11 cellular contexts compared by ENCODE assay signal in the genomic region with DNA sequence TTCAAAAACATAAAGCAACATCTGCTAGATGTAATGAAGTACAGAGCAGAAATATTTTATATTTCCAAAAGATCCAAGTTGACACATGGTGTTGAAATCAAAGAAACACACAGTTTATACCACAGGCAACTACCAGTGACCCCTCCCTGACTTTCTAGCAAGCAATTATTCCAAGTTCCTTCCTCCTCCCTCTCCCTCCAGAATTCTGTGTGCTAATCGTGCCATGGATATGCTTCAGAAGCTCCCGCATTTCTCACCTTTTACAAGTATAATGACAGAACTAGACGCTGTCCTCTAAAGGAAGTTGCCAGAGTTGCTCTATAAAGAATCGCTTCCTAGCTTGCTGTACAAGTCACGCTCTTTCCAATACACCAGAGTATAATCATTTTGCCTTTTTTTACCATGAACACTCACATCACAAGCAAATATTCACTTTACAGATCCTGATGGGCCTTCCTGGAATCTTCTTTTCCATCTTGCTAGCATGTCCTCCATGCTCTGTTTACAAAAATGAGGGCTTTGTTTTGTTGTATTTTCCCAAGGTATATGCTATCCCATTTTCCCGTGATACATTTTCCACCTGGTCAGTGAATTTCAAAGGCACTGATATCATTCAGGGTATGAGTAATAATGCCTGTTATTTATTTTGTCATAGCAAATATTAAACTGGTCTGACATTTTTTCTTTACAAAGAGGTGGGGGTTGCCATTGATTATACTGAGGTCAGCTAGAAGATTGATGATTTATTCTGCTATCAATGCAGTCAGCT.
DNase-seq lines count a peak whose midpoint lies in the region; ATAC-seq and TF ChIP-seq lines count a peak whose summit lies in the region.
"Had no signal": no experiment of that assay in that cellular context is flagged by ENCODE, and none has a peak within 500 bp of the region (broad histone marks: within the 10 kb centered on the region; RNA-seq: fewer than 3 reads in every experiment).

No MANE protein-coding gene starts in this region.

- H3K4me1 Mint-ChIP-seq in activated T-helper 1 cell treated with anti-CD3 and anti-CD28 coated beads, Interleukin-12 subunit alpha, Interleukin-12 subunit beta, Interleukin-2, Interleukin-4 antibody, amounts not matched to agents 30 ng/mL and 10 ng/mL and 1 ng/mL, durations not matched to agents 14 hours and 24 hours and 36 hours (ENCODE audit: low read depth): peaks cover 5% of the 10 kb centered on the region

- H3K4me1 ChIP-seq in OCI-LY1 (ENCODE audit: insufficient read depth, low read length, severe bottlenecking): peaks cover 21% of the 10 kb centered on the region
- peaks cover 12% of the 10 kb centered on the region for H3K4me1 ChIP-seq in testis

- no peak overlapping the region for H2AFZ ChIP-seq in OCI-LY1 (ENCODE audit: low read length)

- DNase-seq in coronary artery (ENCODE audit: low spot score) (no peak), kidney glomerular epithelial cell (lab: John Stamatoyannopoulos, UW) (peak; percentile 50), testis (no peak), NCI-H1092 treated with DMSO at 0.1 percent for 48 hours (lab: John Stamatoyannopoulos, UW) (no peak), dedifferentiated amniotic fluid mesenchymal stem cell (ENCODE audit: extremely low spot score) (no peak)
- no peak for DNase-seq in activated T-helper 1 cell treated with anti-CD3 and anti-CD28 coated beads, Interleukin-12 subunit alpha, Interleukin-12 subunit beta, Interleukin-2, Interleukin-4 antibody, amounts not matched to agents 30 ng/mL and 10 ng/mL and 1 ng/mL, durations not matched to agents 14 hours and 24 hours and 36 hours (ENCODE audit: low spot score)
- DNase-seq: NCI-H526 treated with DMSO at 0.1 percent for 48 hours had no signal

- H4K20me1 ChIP-seq in OCI-LY1 (ENCODE audit: insufficient read depth, low read length): no peaks in the 10 kb centered on the region

- H3K9me2 ChIP-seq in OCI-LY1 (ENCODE audit: low read depth, low read length): no peaks in the 10 kb centered on the region

- intact Hi-C loops in testis (cut with DNase I; ENCODE audit: low total_unique reads): no loop called here
- intact Hi-C loops in activated T-helper 1 cell treated with anti-CD3 and anti-CD28 coated beads, Interleukin-12 subunit alpha, Interleukin-12 subunit beta, Interleukin-2, Interleukin-4 antibody, amounts not matched to agents 30 ng/mL and 10 ng/mL and 1 ng/mL, durations not matched to agents 14 hours and 24 hours and 36 hours (cut with micrococcal nuclease): no loop called here

- peaks cover 8% of the 10 kb centered on the region for H3K36me3 Mint-ChIP-seq in activated T-helper 1 cell treated with anti-CD3 and anti-CD28 coated beads, Interleukin-12 subunit alpha, Interleukin-12 subunit beta, Interleukin-2, Interleukin-4 antibody, amounts not matched to agents 30 ng/mL and 10 ng/mL and 1 ng/mL, durations not matched to agents 14 hours and 24 hours and 36 hours (ENCODE audit: low read depth)

- no peak overlapping the region for H3K9ac ChIP-seq in OCI-LY1 (ENCODE audit: low read length)

- H3K4me3 ChIP-seq in OCI-LY1 (ENCODE audit: low read depth, low read length, poor library complexity, severe bottlenecking) (no peak overlapping the region), coronary artery (peak overlapping the region; percentile 2), testis (no peak overlapping the region)

- no peaks in the 10 kb centered on the region for H3K9me3 ChIP-seq in OCI-LY1 (ENCODE audit: low read length)
- H3K9me3 ChIP-seq in testis: no peaks in the 10 kb centered on the region
- H3K9me3 ChIP-seq: neutrophil had no signal

- no peaks in the 10 kb centered on the region for H3K79me2 ChIP-seq in OCI-LY1 (ENCODE audit: insufficient read depth, low read length)

- WGBS in testis, 2 donors: 70 to 80% methylated on average over 6 of the region's 6 CpGs

- no peak for TF ChIP-seq CTCF in OCI-LY1 (IDR thresholded peaks at IDR 0.05; ENCODE audit: low read length)
- no peak for TF ChIP-seq CTCF in coronary artery (IDR thresholded peaks at IDR 0.05)
- no peak for TF ChIP-seq CTCF in testis (IDR thresholded peaks at IDR 0.05)

- H3K27me3 ChIP-seq in OCI-LY1 (ENCODE audit: insufficient read depth, low read length): no peaks in the 10 kb centered on the region
- H3K27me3 ChIP-seq in testis: no peaks in the 10 kb centered on the region
- H3K27me3 ChIP-seq: neutrophil had no signal

- H3K27ac Mint-ChIP-seq in activated T-helper 1 cell treated with anti-CD3 and anti-CD28 coated beads, Interleukin-12 subunit alpha, Interleukin-12 subunit beta, Interleukin-2, Interleukin-4 antibody, amounts not matched to agents 30 ng/mL and 10 ng/mL and 1 ng/mL, durations not matched to agents 14 hours and 24 hours and 36 hours: no peak overlapping the region
- H3K27ac Mint-ChIP-seq: T-helper 2 cell treated with Interferon-gamma antibody and Interleukin-4, amounts not matched to agents 5 μg/mL and 100 μg/mL, for 36 hours had no signal

- TF ChIP-seq POLR2A in testis (IDR thresholded peaks at IDR 0.05): no peak

- no peaks in the 10 kb centered on the region for H3K36me3 ChIP-seq in OCI-LY1 (ENCODE audit: insufficient read depth, low read length)
- no peaks in the 10 kb centered on the region for H3K36me3 ChIP-seq in testis (ENCODE audit: low read depth, missing control alignments)
- H3K36me3 ChIP-seq: neutrophil had no signal

- H3K27ac ChIP-seq in OCI-LY1 (ENCODE audit: low read depth, low read length, poor library complexity, severe bottlenecking) (peak overlapping the region; percentile 35), coronary artery (peak overlapping the region in 1 of 2 donors; percentile 23), testis (peak overlapping the region; percentile 8 to 67)
- H3K27ac ChIP-seq: neutrophil had no signal

- ATAC-seq in HG03354 (IDR thresholded peaks at IDR 0.05; ENCODE audit: poor library complexity, severe bottlenecking, unreplicated experiment): no peak

- H3K9me3 Mint-ChIP-seq in activated T-helper 1 cell treated with anti-CD3 and anti-CD28 coated beads, Interleukin-12 subunit alpha, Interleukin-12 subunit beta, Interleukin-2, Interleukin-4 antibody, amounts not matched to agents 30 ng/mL and 10 ng/mL and 1 ng/mL, durations not matched to agents 14 hours and 24 hours and 36 hours: no peaks in the 10 kb centered on the region
- H3K9me3 Mint-ChIP-seq: T-helper 2 cell treated with Interferon-gamma antibody and Interleukin-4, amounts not matched to agents 5 μg/mL and 100 μg/mL, for 36 hours had no signal

- no peak overlapping the region for H3K4me3 Mint-ChIP-seq in activated T-helper 1 cell treated with anti-CD3 and anti-CD28 coated beads, Interleukin-12 subunit alpha, Interleukin-12 subunit beta, Interleukin-2, Interleukin-4 antibody, amounts not matched to agents 30 ng/mL and 10 ng/mL and 1 ng/mL, durations not matched to agents 14 hours and 24 hours and 36 hours
- H3K4me3 Mint-ChIP-seq: T-helper 2 cell treated with Interferon-gamma antibody and Interleukin-4, amounts not matched to agents 5 μg/mL and 100 μg/mL, for 36 hours had no signal

- H3K27me3 Mint-ChIP-seq in activated T-helper 1 cell treated with anti-CD3 and anti-CD28 coated beads, Interleukin-12 subunit alpha, Interleukin-12 subunit beta, Interleukin-2, Interleukin-4 antibody, amounts not matched to agents 30 ng/mL and 10 ng/mL and 1 ng/mL, durations not matched to agents 14 hours and 24 hours and 36 hours (ENCODE audit: insufficient read depth): peaks cover 8% of the 10 kb centered on the region

- H3K4me2 ChIP-seq in OCI-LY1 (ENCODE audit: low read length): no peak overlapping the region

- H3F3A ChIP-seq in OCI-LY1 (ENCODE audit: insufficient read depth, low read length): no peaks in the 10 kb centered on the region
